Comparison of ENCODE assay signal across 21 cellular contexts in the genomic region with DNA sequence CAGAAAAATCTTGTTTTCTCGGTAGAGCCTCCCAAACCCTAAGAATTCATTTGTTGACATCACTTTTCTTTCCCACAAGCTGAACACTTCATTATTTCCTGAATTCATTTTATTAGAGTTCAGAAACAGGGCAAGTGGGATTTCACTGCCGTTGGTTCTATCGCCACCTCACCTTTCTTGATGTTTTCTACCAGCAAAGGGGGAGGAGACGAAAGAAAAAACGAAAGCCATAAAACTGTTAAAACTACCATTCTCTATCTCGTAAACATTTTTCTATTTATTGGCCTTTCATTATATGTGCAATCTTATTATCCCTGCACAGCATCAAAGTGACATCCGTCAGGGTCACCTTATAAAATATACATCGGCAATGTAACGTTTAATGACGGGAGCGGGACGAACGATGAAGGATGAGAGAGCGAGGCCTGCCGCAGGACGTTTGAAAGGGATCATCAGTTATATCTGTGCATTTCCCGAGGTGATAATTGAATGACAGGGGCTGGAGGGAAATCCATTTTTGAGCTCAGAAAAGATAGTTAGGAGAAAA. TPM values are rescaled to one million over a fixed set of nuclear protein-coding genes. Genes with fewer than 3 reads are reported as not detected.
A peak's percentile ranks its signal among the peaks of the same experiment; 100 is the strongest.
DNase-seq lines count a peak whose midpoint lies in the region; TF ChIP-seq lines count a peak whose summit lies in the region.
"Had no signal": no experiment of that assay in that cellular context is flagged by ENCODE, and none has a peak within 500 bp of the region (broad histone marks: within the 10 kb centered on the region; RNA-seq: fewer than 3 reads in every experiment).

No MANE protein-coding gene starts in this region.

- H3K27me3 ChIP-seq in breast epithelium (no peaks in the 10 kb centered on the region), adrenal gland (no peaks in the 10 kb centered on the region)
- H3K27me3 ChIP-seq: colonic mucosa, ovary, testis had no signal

- H3K4me3 ChIP-seq in breast epithelium (no peak overlapping the region), adrenal gland (no peak overlapping the region)
- H3K4me3 ChIP-seq: colonic mucosa, ovary, testis had no signal

- no peaks in the 10 kb centered on the region for H3K36me3 ChIP-seq in breast epithelium
- H3K36me3 ChIP-seq in adrenal gland (replicated peaks in 1 of 2), result peaks cover 0 to 5% of the 10 kb centered on the region in 2 donors
- H3K36me3 ChIP-seq: colonic mucosa, ovary had no signal

- intact Hi-C loops in MCF 10A (cut with micrococcal nuclease), result no loop called here
- intact Hi-C loops in breast epithelium (cut with DNase I; ENCODE audit: low total_unique reads), result no loop called here
- intact Hi-C loops in adrenal gland (cut with DNase I), result no loop called here

- H3K9me3 Mint-ChIP-seq in MCF 10A (ENCODE audit: unreplicated experiment) (no peaks in the 10 kb centered on the region), nephron progenitor cell (no peaks in the 10 kb centered on the region), type B pancreatic cell (no peaks in the 10 kb centered on the region)

- H3K27me3 Mint-ChIP-seq in MCF 10A (ENCODE audit: insufficient read depth, unreplicated experiment), result no peaks in the 10 kb centered on the region
- no peaks in the 10 kb centered on the region for H3K27me3 Mint-ChIP-seq in nephron progenitor cell (ENCODE audit: low read depth, poor library complexity)
- no peaks in the 10 kb centered on the region for H3K27me3 Mint-ChIP-seq in type B pancreatic cell

- BruUV-seq in MCF 10A (replicated peaks; lab: Mats Ljungman, UMichigan), result no TSS peak

- POLR2A ChIA-PET in MCF 10A (lab: Yijun Ruan, JAX), result interaction anchor here (0.5 kb wide), 1 partner anchor 20 kb away, joined by 3 read pairs; no protein-coding TSS in a partner anchor

- TF ChIP-seq CTCF in MCF 10A (IDR thresholded peaks at IDR 0.05; ENCODE audit: unreplicated experiment), result no peak
- TF ChIP-seq CTCF in breast epithelium (IDR thresholded peaks at IDR 0.05), result no peak
- no peak for TF ChIP-seq CTCF in adrenal gland (IDR thresholded peaks at IDR 0.05)
- no peak for TF ChIP-seq CTCF in nephron progenitor cell (IDR thresholded peaks at IDR 0.05)
- no peak for TF ChIP-seq CTCF in type B pancreatic cell (conservative IDR thresholded peaks at IDR 0.05)

- H3K4me1 ChIP-seq in breast epithelium (peaks cover 14 to 29% of the 10 kb centered on the region in 2 donors), adrenal gland (replicated peaks in 1 of 2) (peaks cover 36 to 89% of the 10 kb centered on the region in 2 donors)
- H3K4me1 ChIP-seq: colonic mucosa had no signal

- WGBS in adrenal gland, 4 donors, result 85 to 88% (median 88%) methylated on average over 17 of the region's 17 CpGs

- no peaks in the 10 kb centered on the region for H3K9me3 ChIP-seq in breast epithelium
- no peaks in the 10 kb centered on the region for H3K9me3 ChIP-seq in adrenal gland (replicated peaks in 1 of 3)
- H3K9me3 ChIP-seq: colonic mucosa, ovary, testis had no signal

- H3K27ac ChIP-seq in breast epithelium (peak overlapping the region in 1 of 2 donors; percentile 85), adrenal gland (peak overlapping the region in 3 of 5 donors; percentile 25 to 65 (median 48))
- H3K27ac ChIP-seq: colonic mucosa, ovary had no signal

- CTCF ChIA-PET in MCF 10A (lab: Yijun Ruan, JAX), result interaction anchor here (0.5 to 1.5 kb wide), 2 partner anchors 194 to 485 kb away, joined by 3 to 4 read pairs; no protein-coding TSS in a partner anchor

- TF ChIP-seq POLR2A in breast epithelium (IDR thresholded peaks at IDR 0.05) (no peak), adrenal gland (IDR thresholded peaks at IDR 0.05) (no peak)

- DNase-seq in MCF 10A (ENCODE audit: unreplicated experiment) (no peak), breast epithelium (ENCODE audit: low spot score in 2 of 2) (no peak), adrenal gland (peak in 2 of 7 donors; percentile 2 to 19), nephron progenitor cell (no peak), type B pancreatic cell (ENCODE audit: extremely low spot score, unreplicated experiment) (no peak), NCI-H2029 (lab: John Stamatoyannopoulos, UW) (no peak), iPS-NIHi7 (ENCODE audit: extremely low spot score) (no peak), NCI-H510A (lab: John Stamatoyannopoulos, UW) (no peak)
- DNase-seq: ACHN; activated CD4-positive, alpha-beta T cell treated with anti-CD3 and anti-CD28 coated beads for 4 hours; activated CD8-positive, alpha-beta memory T cell treated with anti-CD3 and anti-CD28 coated beads, Interleukin-2, amount 50 U/mL, for 4 hours; activated gamma-delta T cell; colonic mucosa; DMS153; NCI-H1105 treated with DMSO at 0.1 percent for 48 hours; NCI-H2171 treated with DMSO at 0.1 percent for 48 hours; ovary; small intestine; stimulated activated CD4-positive, alpha-beta T cell treated with anti-CD3 and anti-CD28 coated beads, Interleukin-4, amount 100 ng/mL, for 4 hours had no signal

- peaks cover 8% of the 10 kb centered on the region for H3K4me1 Mint-ChIP-seq in MCF 10A (ENCODE audit: insufficient read depth, unreplicated experiment)
- H3K4me1 Mint-ChIP-seq in nephron progenitor cell, result peaks cover 95% of the 10 kb centered on the region
- peaks cover 66% of the 10 kb centered on the region for H3K4me1 Mint-ChIP-seq in type B pancreatic cell (ENCODE audit: unreplicated experiment)

- H3K36me3 Mint-ChIP-seq in MCF 10A (ENCODE audit: insufficient read depth, unreplicated experiment) (peaks cover 10% of the 10 kb centered on the region), nephron progenitor cell (ENCODE audit: low read depth) (peaks cover 27% of the 10 kb centered on the region), type B pancreatic cell (peaks cover 26% of the 10 kb centered on the region)

- H3K4me3 Mint-ChIP-seq in MCF 10A (ENCODE audit: unreplicated experiment) (no peak overlapping the region), nephron progenitor cell (no peak overlapping the region), type B pancreatic cell (no peak overlapping the region)

- H3K27ac Mint-ChIP-seq in MCF 10A (ENCODE audit: low read depth, unreplicated experiment), result peak overlapping the region; percentile 71
- H3K27ac Mint-ChIP-seq in nephron progenitor cell, result peak overlapping the region; percentile 63
- peak overlapping the region; percentile 69 for H3K27ac Mint-ChIP-seq in type B pancreatic cell

RNA-seq across cellular contexts. Expression of a gene that starts 59.5 kb away (rescaled TPM):
- total RNA-seq in MCF 10A (2022) (0.29 and 0.30 TPM in 2 replicates), breast epithelium (1 to 10 TPM in 2 of 3 donors, under 1 TPM in 1; 0.73 to 3.6 (median 1.9) TPM), adrenal gland (1 to 10 TPM; 1.5 to 7.0 (median 2.5) TPM), type B pancreatic cell (ENCODE audit: low replicate concordance) (0.67 and 2.7 TPM in 2 replicates)
- polyA plus RNA-seq in adrenal gland, result 1 to 10 TPM; 1.2 to 6.7 (median 5.1) TPM
- total RNA-seq: HT-29 had no signal
